8 cellular contexts compared by ENCODE assay signal in the genomic region with DNA sequence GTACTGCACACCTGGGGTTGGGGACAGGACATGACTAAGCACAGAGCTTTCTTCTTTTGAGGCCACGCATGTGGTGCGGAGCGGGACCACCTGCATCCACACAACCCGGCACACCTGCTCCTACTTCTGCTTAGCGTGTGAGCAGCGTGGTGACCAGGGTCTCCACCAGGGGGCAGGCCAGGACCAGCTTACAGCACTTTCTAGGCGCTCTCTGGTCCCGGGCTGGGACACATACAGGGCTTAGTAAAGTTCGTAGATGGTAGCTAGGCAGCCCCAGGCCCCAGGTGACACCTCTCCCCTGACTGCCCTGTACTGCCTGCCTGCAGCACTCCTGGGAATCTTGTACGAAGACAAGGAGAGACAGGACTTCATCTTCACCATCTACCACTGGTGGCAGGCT.
DNase-seq lines count a peak whose midpoint lies in the region; ATAC-seq and TF ChIP-seq lines count a peak whose summit lies in the region.
"Not testable (repeated sequence)": the region's sequence is repeated elsewhere in the genome, so short reads cannot be mapped to it uniquely, and the experiment has no call there.

No MANE protein-coding gene starts in this region.

- not testable (repeated sequence) for ATAC-seq in T-helper 17 cell

- H3K4me1 Mint-ChIP-seq in T-helper 17 cell = not testable (repeated sequence)

- H3K27me3 Mint-ChIP-seq in T-helper 17 cell = peaks cover 41% of the 10 kb centered on the region

- CTCF ChIA-PET in AG04450 (lab: Charles Lee) = not testable (repeated sequence)

- intact Hi-C loops in lower leg skin (cut with DNase I; ENCODE audit: low total_unique reads) = not testable (repeated sequence)

- not testable (repeated sequence) for H3K27ac Mint-ChIP-seq in T-helper 17 cell

- H3K4me3 ChIP-seq in AG04450 (ENCODE audit: low read depth, low read length); fibroblast of mammary gland (ENCODE audit: control insufficient read depth, low read depth, low read length); lower leg skin (ENCODE audit: low read depth, poor library complexity, severe bottlenecking): not testable (repeated sequence)

- TF ChIP-seq CTCF in AG04450 (IDR thresholded peaks at IDR 0.05; ENCODE audit: low read depth, low read length) (0 out of 2 replicates have a peak, but pooled peaks have one; percentile 9), GM12874 (IDR thresholded peaks at IDR 0.05; ENCODE audit: insufficient read depth, low read depth, low read length) (peak; percentile 33; the same call in 1 of the 2 replicates)
- TF ChIP-seq CTCF in fibroblast of mammary gland (conservative IDR thresholded peaks at IDR 0.05; ENCODE audit: control insufficient read depth, insufficient read depth, low read depth, low read length); lower leg skin (IDR thresholded peaks at IDR 0.05): not testable (repeated sequence)

- TF ChIP-seq POLR2A in lower leg skin (IDR thresholded peaks at IDR 0.05) = not testable (repeated sequence)

- WGBS in lower leg skin, 2 donors = 2 to 12% methylated on average over 9 to 10 of the region's 10 CpGs

- H3K27me3 ChIP-seq in AG04450 (ENCODE audit: control insufficient read depth, insufficient read depth, low read length) = not testable (repeated sequence)

- POLR2A ChIA-PET in AG04450 (lab: Yijun Ruan, JAX) = not testable (repeated sequence)

- not testable (repeated sequence) for DNase-seq in AG04450 (ENCODE audit: low read depth, low spot score)
- DNase-seq in NCI-H1417 (lab: John Stamatoyannopoulos, UW) (peak; percentile 4 to 11 (median 4)), T-helper 17 cell (peak in 2 of 3 donors; percentile 11 to 22), fibroblast of mammary gland (ENCODE audit: low read depth) (peak; percentile 11), lower leg skin (ENCODE audit: low spot score in 2 of 2) (peak; percentile 52 to 82)
- peak; percentile 42 for DNase-seq in activated naive CD4-positive, alpha-beta T cell treated with Interleukin-2 at 50 U/mL for 16 hours
- DNase-seq in stimulated activated CD4-positive, alpha-beta T cell treated with anti-CD3 and anti-CD28 coated beads, Interleukin-15, amount 100 ng/mL, for 48 hours (ENCODE audit: low read depth in 2 of 2) = peak; percentile 40 to 62

- not testable (repeated sequence) for H3K4me3 Mint-ChIP-seq in T-helper 17 cell

- not testable (repeated sequence) for H3K36me3 Mint-ChIP-seq in T-helper 17 cell (ENCODE audit: low read depth)

- peaks cover 31% of the 10 kb centered on the region for H3K9me3 ChIP-seq in AG04450 (ENCODE audit: control insufficient read depth, insufficient read depth, low read length)
- H3K9me3 ChIP-seq in T-helper 17 cell (ENCODE audit: control insufficient read depth, low read length, poor library complexity, severe bottlenecking) = not testable (repeated sequence)

- not testable (repeated sequence) for H3K27ac ChIP-seq in AG04450 (ENCODE audit: low read depth, low read length)
